8 cellular contexts compared by ENCODE assay signal in genomic region chr2:217789003-217789735, GRCh38.
DNase-seq lines count a peak whose midpoint lies in the region; ATAC-seq and TF ChIP-seq lines count a peak whose summit lies in the region.

No MANE protein-coding gene starts in this region.

- intact Hi-C loops in mucosa of descending colon (cut with DNase I, micrococcal nuclease), result loop anchor here (2.0 to 10.0 kb wide), 3 partner anchors 98 to 206 kb away; no protein-coding TSS in a partner anchor

- H3K9me3 ChIP-seq in mucosa of descending colon, result no peaks in the 10 kb centered on the region

- TF ChIP-seq CTCF in mucosa of descending colon (IDR thresholded peaks at IDR 0.05), result peak; percentile 97

- H3K4me3 ChIP-seq in mucosa of descending colon, result no peak overlapping the region

- DNase-seq in Daoy (ENCODE audit: low read depth), result peak; percentile 70
- DNase-seq in NOMO-1 treated with dmso at 0.1 percent for 144 hours (lab: John Stamatoyannopoulos, UW; ENCODE audit: unreplicated experiment), result peak; percentile 47
- peak; percentile 96 for DNase-seq in activated CD8-positive, alpha-beta memory T cell treated with anti-CD3 and anti-CD28 coated beads, Interleukin-2, amount 50 U/mL, for 48 hours
- DNase-seq in epidermal melanocyte (ENCODE audit: insufficient read length, low spot score), result peak; percentile 54
- DNase-seq in mucosa of descending colon, result peak; percentile 66 to 88 (median 86)
- DNase-seq in stimulated activated CD8-positive, alpha-beta memory T cell treated with anti-CD3 and anti-CD28 coated beads, Interleukin-4, amount 100 ng/mL, for 1 hour (ENCODE audit: low read depth in 2 of 2, low spot score in 1 of 2), result peak; percentile 45 to 50

- H3K36me3 ChIP-seq in mucosa of descending colon (ENCODE audit: low read depth), result no peaks in the 10 kb centered on the region

- H3K4me1 ChIP-seq in mucosa of descending colon (ENCODE audit: low read depth), result no peaks in the 10 kb centered on the region

- ATAC-seq in HG03354 (IDR thresholded peaks at IDR 0.05; ENCODE audit: poor library complexity, severe bottlenecking, unreplicated experiment) (peak; percentile 58), mucosa of descending colon (peak; percentile 79), HG02840 (IDR thresholded peaks at IDR 0.05; ENCODE audit: low FRiP score, unreplicated experiment) (no peak)
